ENCODE assay signal across 27 cellular contexts in genomic region chr5:100260968-100261367, GRCh38.
"Had no signal": no experiment of that assay in that cellular context is flagged by ENCODE, and none has a peak within 500 bp of the region (broad histone marks: within the 10 kb centered on the region; RNA-seq: fewer than 3 reads in every experiment).

No MANE protein-coding gene starts in this region.

- FAIRE-seq: astrocyte, bronchial epithelial cell, frontal cortex had no signal

- DNase-seq: activated CD4-positive, alpha-beta T cell treated with anti-CD3 and anti-CD28 coated beads for 1 hour; activated CD4-positive, alpha-beta T cell treated with anti-CD3 and anti-CD28 coated beads for 4 hours; activated CD4-positive, alpha-beta T cell treated with anti-CD3 and anti-CD28 coated beads, Interleukin-2, amount 10 ng/mL, durations not matched to agents 7 days and 5 days; activated CD4-positive, alpha-beta T cell treated with anti-CD3 and anti-CD28 coated beads, Interleukin-2, amount 50 U/mL, for 48 hours; activated CD4-positive, CD25-positive, alpha-beta regulatory T cell; activated CD8-positive, alpha-beta memory T cell treated with anti-CD3 and anti-CD28 coated beads for 24 hours; activated CD8-positive, alpha-beta T cell treated with anti-CD3 and anti-CD28 coated beads for 36 hours; activated effector memory CD4-positive, alpha-beta T cell treated with Interleukin-2 at 50 U/mL for 16 hours; activated gamma-delta T cell treated with Interleukin-2 at 50 U/mL for 16 hours; activated naive CD4-positive, alpha-beta T cell treated with anti-CD3 and anti-CD28 coated beads, Interleukin-2, amount 50 U/mL, for 16 hours; activated naive CD4-positive, alpha-beta T cell treated with Interleukin-2 at 50 U/mL for 16 hours; activated T-cell treated with anti-CD3 and anti-CD28 coated beads, Interleukin-2, amount 50 U/mL, for 4 hours; amniotic stem cell; anterior cingulate cortex; brain microvascular endothelial cell; dorsolateral prefrontal cortex; effector memory CD4-positive, alpha-beta T cell; endodermal cell; foreskin fibroblast; head of caudate nucleus; T-helper 2 cell had no signal

- H3K4me3 ChIP-seq: coronary artery, dorsolateral prefrontal cortex had no signal

- H3K27ac ChIP-seq: brain microvascular endothelial cell, coronary artery, dorsolateral prefrontal cortex had no signal

- ATAC-seq: activated CD8-positive, alpha-beta T cell treated with anti-CD3 and anti-CD28 coated beads for 36 hours; activated T-cell treated with anti-CD3 and anti-CD28 coated beads, Interleukin-2, amount 50 U/mL, for 4 hours; activated T-helper 17 cell treated with anti-CD3 and anti-CD28 coated beads, Interleukin-2, amount 50 U/mL, for 72 hours; esophagus mucosa had no signal

- H3K36me3 ChIP-seq: brain microvascular endothelial cell had no signal

- H3K27me3 ChIP-seq: brain microvascular endothelial cell, dorsolateral prefrontal cortex had no signal
